Comparison of ENCODE assay signal across 1 cellular context in the genomic region with DNA sequence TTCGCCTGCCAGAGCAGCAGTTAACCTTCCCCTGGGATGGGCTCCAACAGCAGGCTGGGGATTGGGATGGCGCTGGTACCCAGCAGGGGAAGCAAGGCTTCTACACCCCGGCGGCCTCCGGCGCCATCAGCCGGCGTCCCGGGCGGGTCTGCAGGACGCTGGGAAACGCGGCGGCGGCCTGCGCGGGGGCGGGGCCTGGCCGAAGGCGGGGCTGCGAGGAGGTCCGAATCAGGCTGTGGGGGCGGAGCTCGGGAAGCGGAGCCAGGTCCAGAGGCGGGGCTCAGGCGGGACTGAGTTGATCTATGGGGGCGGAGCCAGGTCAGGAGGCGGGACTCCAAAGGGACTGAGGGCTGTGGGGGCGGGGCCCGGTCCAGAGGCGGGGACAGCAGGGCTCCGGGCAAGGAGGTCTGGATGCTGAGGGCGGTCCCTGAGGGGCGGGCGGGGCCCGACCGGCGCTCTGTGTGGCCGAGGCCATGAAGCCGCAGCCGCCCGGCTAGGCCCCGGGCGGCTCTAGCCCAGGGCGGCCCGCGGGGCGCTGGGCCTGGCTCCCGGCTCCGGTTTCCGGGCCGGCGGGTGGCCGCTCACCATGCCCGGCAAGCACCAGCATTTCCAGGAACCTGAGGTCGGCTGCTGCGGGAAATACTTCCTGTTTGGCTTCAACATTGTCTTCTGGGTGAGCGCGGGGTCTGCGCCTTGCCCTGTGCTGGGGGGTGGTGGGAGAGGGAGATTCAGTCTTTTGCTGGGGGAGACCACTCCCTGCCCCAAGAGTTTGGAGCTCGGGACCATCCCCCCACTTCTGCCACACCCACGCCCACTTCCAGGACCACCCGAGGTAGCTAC.
TF ChIP-seq lines count a peak whose summit lies in the region.

A gene with protein sequence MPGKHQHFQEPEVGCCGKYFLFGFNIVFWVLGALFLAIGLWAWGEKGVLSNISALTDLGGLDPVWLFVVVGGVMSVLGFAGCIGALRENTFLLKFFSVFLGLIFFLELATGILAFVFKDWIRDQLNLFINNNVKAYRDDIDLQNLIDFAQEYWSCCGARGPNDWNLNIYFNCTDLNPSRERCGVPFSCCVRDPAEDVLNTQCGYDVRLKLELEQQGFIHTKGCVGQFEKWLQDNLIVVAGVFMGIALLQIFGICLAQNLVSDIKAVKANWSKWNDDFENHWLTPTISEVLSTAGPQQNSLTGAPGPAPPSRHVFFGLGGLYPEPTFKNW (plus strand): TSS at position 455 of the 840 bp plus-strand sequence. CDS start 132 bp downstream, at position 587.

TF ChIP-seq in GM12878, 131 proteins besides CTCF, POLR2A, EP300 and RAD21 (continued from another document and continues in another):
- TF ChIP-seq, protein P1, sequence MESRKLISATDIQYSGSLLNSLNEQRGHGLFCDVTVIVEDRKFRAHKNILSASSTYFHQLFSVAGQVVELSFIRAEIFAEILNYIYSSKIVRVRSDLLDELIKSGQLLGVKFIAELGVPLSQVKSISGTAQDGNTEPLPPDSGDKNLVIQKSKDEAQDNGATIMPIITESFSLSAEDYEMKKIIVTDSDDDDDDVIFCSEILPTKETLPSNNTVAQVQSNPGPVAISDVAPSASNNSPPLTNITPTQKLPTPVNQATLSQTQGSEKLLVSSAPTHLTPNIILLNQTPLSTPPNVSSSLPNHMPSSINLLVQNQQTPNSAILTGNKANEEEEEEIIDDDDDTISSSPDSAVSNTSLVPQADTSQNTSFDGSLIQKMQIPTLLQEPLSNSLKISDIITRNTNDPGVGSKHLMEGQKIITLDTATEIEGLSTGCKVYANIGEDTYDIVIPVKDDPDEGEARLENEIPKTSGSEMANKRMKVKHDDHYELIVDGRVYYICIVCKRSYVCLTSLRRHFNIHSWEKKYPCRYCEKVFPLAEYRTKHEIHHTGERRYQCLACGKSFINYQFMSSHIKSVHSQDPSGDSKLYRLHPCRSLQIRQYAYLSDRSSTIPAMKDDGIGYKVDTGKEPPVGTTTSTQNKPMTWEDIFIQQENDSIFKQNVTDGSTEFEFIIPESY (IDR thresholded peaks at IDR 0.05) = no peak
- TF ChIP-seq RFX5 (IDR thresholded peaks at IDR 0.05; ENCODE audit: low read depth, low read length) = 0 out of 2 replicates have a peak, but pooled peaks have one; percentile 18
- peak; percentile 78; the same call in 1 of the 2 replicates for TF ChIP-seq TAF1 (IDR thresholded peaks at IDR 0.05; ENCODE audit: borderline replicate concordance, low read depth, low read length)
- peak; percentile 91 for TF ChIP-seq YY1 (IDR thresholded peaks at IDR 0.05; ENCODE audit: low read depth, low read length)
- 0 out of 2 replicates have a peak, but pooled peaks have one; percentile 16 for TF ChIP-seq NR2F1 (conservative IDR thresholded peaks at IDR 0.05)
- no peak for TF ChIP-seq MTA3 (IDR thresholded peaks at IDR 0.05; ENCODE audit: borderline replicate concordance, low read length)
- TF ChIP-seq, protein P2, sequence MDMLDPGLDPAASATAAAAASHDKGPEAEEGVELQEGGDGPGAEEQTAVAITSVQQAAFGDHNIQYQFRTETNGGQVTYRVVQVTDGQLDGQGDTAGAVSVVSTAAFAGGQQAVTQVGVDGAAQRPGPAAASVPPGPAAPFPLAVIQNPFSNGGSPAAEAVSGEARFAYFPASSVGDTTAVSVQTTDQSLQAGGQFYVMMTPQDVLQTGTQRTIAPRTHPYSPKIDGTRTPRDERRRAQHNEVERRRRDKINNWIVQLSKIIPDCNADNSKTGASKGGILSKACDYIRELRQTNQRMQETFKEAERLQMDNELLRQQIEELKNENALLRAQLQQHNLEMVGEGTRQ (IDR thresholded peaks at IDR 0.05; ENCODE audit: borderline replicate concordance, low read depth, low read length) = no peak
- peak; percentile 32 to 79; a peak in 2 of 3 replicates for TF ChIP-seq EGR1 (IDR thresholded peaks at IDR 0.05; ENCODE audit: borderline replicate concordance in 1 of 2, low read depth in 2 of 2, low read length in 2 of 2)
- TF ChIP-seq STAT1 (conservative IDR thresholded peaks at IDR 0.05) = no peak
- TF ChIP-seq, protein P3, sequence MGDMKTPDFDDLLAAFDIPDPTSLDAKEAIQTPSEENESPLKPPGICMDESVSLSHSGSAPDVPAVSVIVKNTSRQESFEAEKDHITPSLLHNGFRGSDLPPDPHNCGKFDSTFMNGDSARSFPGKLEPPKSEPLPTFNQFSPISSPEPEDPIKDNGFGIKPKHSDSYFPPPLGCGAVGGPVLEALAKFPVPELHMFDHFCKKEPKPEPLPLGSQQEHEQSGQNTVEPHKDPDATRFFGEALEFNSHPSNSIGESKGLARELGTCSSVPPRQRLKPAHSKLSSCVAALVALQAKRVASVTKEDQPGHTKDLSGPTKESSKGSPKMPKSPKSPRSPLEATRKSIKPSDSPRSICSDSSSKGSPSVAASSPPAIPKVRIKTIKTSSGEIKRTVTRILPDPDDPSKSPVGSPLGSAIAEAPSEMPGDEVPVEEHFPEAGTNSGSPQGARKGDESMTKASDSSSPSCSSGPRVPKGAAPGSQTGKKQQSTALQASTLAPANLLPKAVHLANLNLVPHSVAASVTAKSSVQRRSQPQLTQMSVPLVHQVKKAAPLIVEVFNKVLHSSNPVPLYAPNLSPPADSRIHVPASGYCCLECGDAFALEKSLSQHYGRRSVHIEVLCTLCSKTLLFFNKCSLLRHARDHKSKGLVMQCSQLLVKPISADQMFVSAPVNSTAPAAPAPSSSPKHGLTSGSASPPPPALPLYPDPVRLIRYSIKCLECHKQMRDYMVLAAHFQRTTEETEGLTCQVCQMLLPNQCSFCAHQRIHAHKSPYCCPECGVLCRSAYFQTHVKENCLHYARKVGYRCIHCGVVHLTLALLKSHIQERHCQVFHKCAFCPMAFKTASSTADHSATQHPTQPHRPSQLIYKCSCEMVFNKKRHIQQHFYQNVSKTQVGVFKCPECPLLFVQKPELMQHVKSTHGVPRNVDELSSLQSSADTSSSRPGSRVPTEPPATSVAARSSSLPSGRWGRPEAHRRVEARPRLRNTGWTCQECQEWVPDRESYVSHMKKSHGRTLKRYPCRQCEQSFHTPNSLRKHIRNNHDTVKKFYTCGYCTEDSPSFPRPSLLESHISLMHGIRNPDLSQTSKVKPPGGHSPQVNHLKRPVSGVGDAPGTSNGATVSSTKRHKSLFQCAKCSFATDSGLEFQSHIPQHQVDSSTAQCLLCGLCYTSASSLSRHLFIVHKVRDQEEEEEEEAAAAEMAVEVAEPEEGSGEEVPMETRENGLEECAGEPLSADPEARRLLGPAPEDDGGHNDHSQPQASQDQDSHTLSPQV (IDR thresholded peaks at IDR 0.05) = no peak
- TF ChIP-seq ZNF24 (IDR thresholded peaks at IDR 0.05) = no peak
- TF ChIP-seq MTA2 (IDR thresholded peaks at IDR 0.05; ENCODE audit: low read depth) = no peak
- TF ChIP-seq, protein P4, sequence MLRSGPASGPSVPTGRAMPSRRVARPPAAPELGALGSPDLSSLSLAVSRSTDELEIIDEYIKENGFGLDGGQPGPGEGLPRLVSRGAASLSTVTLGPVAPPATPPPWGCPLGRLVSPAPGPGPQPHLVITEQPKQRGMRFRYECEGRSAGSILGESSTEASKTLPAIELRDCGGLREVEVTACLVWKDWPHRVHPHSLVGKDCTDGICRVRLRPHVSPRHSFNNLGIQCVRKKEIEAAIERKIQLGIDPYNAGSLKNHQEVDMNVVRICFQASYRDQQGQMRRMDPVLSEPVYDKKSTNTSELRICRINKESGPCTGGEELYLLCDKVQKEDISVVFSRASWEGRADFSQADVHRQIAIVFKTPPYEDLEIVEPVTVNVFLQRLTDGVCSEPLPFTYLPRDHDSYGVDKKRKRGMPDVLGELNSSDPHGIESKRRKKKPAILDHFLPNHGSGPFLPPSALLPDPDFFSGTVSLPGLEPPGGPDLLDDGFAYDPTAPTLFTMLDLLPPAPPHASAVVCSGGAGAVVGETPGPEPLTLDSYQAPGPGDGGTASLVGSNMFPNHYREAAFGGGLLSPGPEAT (IDR thresholded peaks at IDR 0.05; ENCODE audit: low read depth) = no peak
- peak; percentile 67 for TF ChIP-seq LARP7 (IDR thresholded peaks at IDR 0.05)
- no peak for TF ChIP-seq ESRRA (IDR thresholded peaks at IDR 0.05; ENCODE audit: low read length)
- peak; percentile 77; the same call in 2 of the 3 replicates for TF ChIP-seq POU2F2 (IDR thresholded peaks at IDR 0.05; ENCODE audit: borderline replicate concordance, low read depth, low read length)
- peak in 1 of 2 experiments; percentile 8; a peak in 1 of 4 replicates for TF ChIP-seq SRF (IDR thresholded peaks at IDR 0.05; ENCODE audit: low read depth in 2 of 2, low read length in 2 of 2)
- no peak for TF ChIP-seq NR2C2 (IDR thresholded peaks at IDR 0.05; ENCODE audit: borderline replicate concordance, control insufficient read depth, insufficient read length, low read depth)
- TF ChIP-seq, protein P5, sequence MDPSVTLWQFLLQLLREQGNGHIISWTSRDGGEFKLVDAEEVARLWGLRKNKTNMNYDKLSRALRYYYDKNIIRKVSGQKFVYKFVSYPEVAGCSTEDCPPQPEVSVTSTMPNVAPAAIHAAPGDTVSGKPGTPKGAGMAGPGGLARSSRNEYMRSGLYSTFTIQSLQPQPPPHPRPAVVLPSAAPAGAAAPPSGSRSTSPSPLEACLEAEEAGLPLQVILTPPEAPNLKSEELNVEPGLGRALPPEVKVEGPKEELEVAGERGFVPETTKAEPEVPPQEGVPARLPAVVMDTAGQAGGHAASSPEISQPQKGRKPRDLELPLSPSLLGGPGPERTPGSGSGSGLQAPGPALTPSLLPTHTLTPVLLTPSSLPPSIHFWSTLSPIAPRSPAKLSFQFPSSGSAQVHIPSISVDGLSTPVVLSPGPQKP (IDR thresholded peaks at IDR 0.05; ENCODE audit: low read depth, low read length) = no peak
- no peak for TF ChIP-seq POLR2AphosphoS2 (IDR thresholded peaks at IDR 0.05; ENCODE audit: low read depth, low read length)
- TF ChIP-seq SP1 (IDR thresholded peaks at IDR 0.05; ENCODE audit: low read depth, low read length) = no peak
- TF ChIP-seq GABPA (IDR thresholded peaks at IDR 0.05; ENCODE audit: low read depth) = no peak
- TF ChIP-seq WRNIP1 (IDR thresholded peaks at IDR 0.05; ENCODE audit: borderline replicate concordance, low read depth, low read length) = no peak
- no peak for TF ChIP-seq KAT2A (conservative IDR thresholded peaks at IDR 0.05; ENCODE audit: control insufficient read depth, low read depth, low read length)
- TF ChIP-seq SKIL (IDR thresholded peaks at IDR 0.05; ENCODE audit: low read depth, poor library complexity, severe bottlenecking) = no peak
- peak; percentile 75; the same call in 1 of the 2 replicates for TF ChIP-seq RB1 (IDR thresholded peaks at IDR 0.05; ENCODE audit: borderline replicate concordance)
- no peak for TF ChIP-seq HSF1 (IDR thresholded peaks at IDR 0.05; ENCODE audit: low read depth, low read length)
- TF ChIP-seq ZNF217 (IDR thresholded peaks at IDR 0.05) = no peak
- TF ChIP-seq BHLHE40 (IDR thresholded peaks at IDR 0.05; ENCODE audit: borderline replicate concordance in 1 of 2, low read depth in 2 of 2, low read length in 1 of 2) = peak; percentile 3 to 76; a peak in 2 of 4 replicates
- TF ChIP-seq IKZF2 (IDR thresholded peaks at IDR 0.05) = no peak
- no peak for TF ChIP-seq PBX3 (IDR thresholded peaks at IDR 0.05; ENCODE audit: insufficient replicate concordance, low read depth, low read length)
- no peak for TF ChIP-seq MYB (IDR thresholded peaks at IDR 0.05; ENCODE audit: borderline replicate concordance, low read depth, low read length)
- no peak for TF ChIP-seq BCL3 (IDR thresholded peaks at IDR 0.05; ENCODE audit: borderline replicate concordance, insufficient read depth, low read depth, low read length, poor library complexity, severe bottlenecking)
- no peak for TF ChIP-seq JUND (IDR thresholded peaks at IDR 0.05; ENCODE audit: low read depth, low read length)
